ENCODE assay signal across 8 cellular contexts in genomic region chr11:70270877-70271634, GRCh38. TPM values are rescaled to one million over a fixed set of nuclear protein-coding genes. Genes with fewer than 3 reads are reported as not detected.
A peak's percentile ranks its signal among the peaks of the same experiment; 100 is the strongest.
DNase-seq lines count a peak whose midpoint lies in the region; ATAC-seq and TF ChIP-seq lines count a peak whose summit lies in the region.

No MANE protein-coding gene starts in this region.

- CTCF ChIA-PET in A673 (lab: Charles Lee): no interaction called here
- CTCF ChIA-PET in activated naive CD4-positive, alpha-beta T cell treated with anti-CD3 and anti-CD28 coated beads for 36 hours (lab: Charles Lee): no interaction called here

- H3K9me3 ChIP-seq in A673 (ENCODE audit: low read depth, low read length, poor library complexity, severe bottlenecking): no peaks in the 10 kb centered on the region
- H3K9me3 ChIP-seq in cardiac muscle cell (ENCODE audit: low read depth): no peaks in the 10 kb centered on the region
- no peaks in the 10 kb centered on the region for H3K9me3 ChIP-seq in prostate gland

- peaks cover 45% of the 10 kb centered on the region for H3K4me1 Mint-ChIP-seq in activated naive CD4-positive, alpha-beta T cell treated with anti-CD3 and anti-CD28 coated beads for 36 hours (ENCODE audit: low read depth)

- under 1% methylated on average over 66 of the region's 75 CpGs for WGBS in prostate gland

- no peaks in the 10 kb centered on the region for H3K27me3 ChIP-seq in A673 (replicated peaks; ENCODE audit: insufficient read depth, low read depth, low read length, poor library complexity)
- peaks cover 7% of the 10 kb centered on the region for H3K27me3 ChIP-seq in cardiac muscle cell
- no peaks in the 10 kb centered on the region for H3K27me3 ChIP-seq in prostate gland (replicated peaks; ENCODE audit: insufficient read depth)

- H3K27ac ChIP-seq in A673 (ENCODE audit: low read depth, low read length, poor library complexity, severe bottlenecking) (peak overlapping the region; percentile 82), cardiac muscle cell (peak overlapping the region; percentile 94), prostate gland (peak overlapping the region; percentile 77 to 91)

- BruUV-seq in A673 (replicated peaks; lab: Mats Ljungman, UMichigan): no TSS peak

- ATAC-seq in GM18867 (IDR thresholded peaks at IDR 0.05; ENCODE audit: unreplicated experiment) (peak; percentile 43), HG03095 (IDR thresholded peaks at IDR 0.05; ENCODE audit: unreplicated experiment) (peak; percentile 33)

- DNase-seq in A673 (ENCODE audit: low spot score) (no peak), RPMI7951 (ENCODE audit: low read depth) (peak; percentile 40), cardiac muscle cell (ENCODE audit: low read depth in 1 of 2, low spot score in 1 of 2) (peak; percentile 68 to 73), prostate gland (ENCODE audit: low spot score) (no peak), NCI-H2081 treated with DMSO at 0.1 percent for 48 hours (lab: John Stamatoyannopoulos, UW) (no peak)
- peak; percentile 45 for DNase-seq in activated naive CD4-positive, alpha-beta T cell treated with anti-CD3 and anti-CD28 coated beads for 36 hours

- no peak for TF ChIP-seq CTCF in A673 (conservative IDR thresholded peaks at IDR 0.05; ENCODE audit: low read depth, low read length)
- TF ChIP-seq CTCF in cardiac muscle cell (IDR thresholded peaks at IDR 0.05; ENCODE audit: low read depth, low read length): no peak
- peak in 1 of 4 experiments; percentile 28 for TF ChIP-seq CTCF in prostate gland (IDR thresholded peaks at IDR 0.05)

- H3K36me3 ChIP-seq in A673 (ENCODE audit: insufficient read depth, low read length, poor library complexity, severe bottlenecking): peaks cover 40% of the 10 kb centered on the region
- peaks cover 12% of the 10 kb centered on the region for H3K36me3 ChIP-seq in cardiac muscle cell
- H3K36me3 ChIP-seq in prostate gland: no peaks in the 10 kb centered on the region

- TF ChIP-seq POLR2A in prostate gland (IDR thresholded peaks at IDR 0.05): no peak

- peak overlapping the region; percentile 87 for H3K4me3 Mint-ChIP-seq in activated naive CD4-positive, alpha-beta T cell treated with anti-CD3 and anti-CD28 coated beads for 36 hours

- POLR2A ChIA-PET in A673 (lab: Charles Lee; ENCODE audit: low non-redundant PET): no interaction called here

- no peak overlapping the region for H3K27ac Mint-ChIP-seq in activated naive CD4-positive, alpha-beta T cell treated with anti-CD3 and anti-CD28 coated beads for 36 hours

- peaks cover 57% of the 10 kb centered on the region for H3K4me1 ChIP-seq in A673 (ENCODE audit: insufficient read depth, low read length, poor library complexity, severe bottlenecking)
- peaks cover 4% of the 10 kb centered on the region for H3K4me1 ChIP-seq in cardiac muscle cell (ENCODE audit: low read depth)
- no peaks in the 10 kb centered on the region for H3K4me1 ChIP-seq in prostate gland (replicated peaks)

- H3K4me3 ChIP-seq in A673 (ENCODE audit: low read depth, low read length, poor library complexity, severe bottlenecking): peak overlapping the region; percentile 96
- H3K4me3 ChIP-seq in cardiac muscle cell: peak overlapping the region; percentile 93
- peak overlapping the region; percentile 92 to 97 for H3K4me3 ChIP-seq in prostate gland

- peaks cover 23% of the 10 kb centered on the region for H3K36me3 Mint-ChIP-seq in activated naive CD4-positive, alpha-beta T cell treated with anti-CD3 and anti-CD28 coated beads for 36 hours (ENCODE audit: low read depth)

- H3K27me3 Mint-ChIP-seq in activated naive CD4-positive, alpha-beta T cell treated with anti-CD3 and anti-CD28 coated beads for 36 hours (ENCODE audit: low read depth): peaks cover 3% of the 10 kb centered on the region

- H3K9me3 Mint-ChIP-seq in activated naive CD4-positive, alpha-beta T cell treated with anti-CD3 and anti-CD28 coated beads for 36 hours: no peaks in the 10 kb centered on the region

- intact Hi-C loops in A673 (cut with micrococcal nuclease; ENCODE audit: unreplicated experiment) (no loop called here), prostate gland (cut with DNase I) (loop anchor here (5.0 kb wide), 1 partner anchor 126 kb away; the partner anchor contains the start of gene CTTN)
- intact Hi-C loops in activated naive CD4-positive, alpha-beta T cell treated with anti-CD3 and anti-CD28 coated beads for 36 hours (cut with micrococcal nuclease): loop anchor here (1.0 to 2.0 kb wide), 2 partner anchors 68 to 128 kb away; partner anchors contain the start of genes CTTN and FADD

RNA-seq across cellular contexts. Expression of gene PPFIA1, which starts 0.6 kb away (rescaled TPM):
- total RNA-seq in A673 (2021) (104 and 113 TPM in 2 replicates), cardiac muscle cell (33.9 and 48.1 TPM in 2 replicates), prostate gland (10 to 100 TPM; 29.1 to 61.8 TPM)
- 17.3 and 23.8 TPM in 2 replicates for total RNA-seq in RPMI7951 (2014; rRNA removed; shearing (Covaris generic))
- total RNA-seq in activated naive CD4-positive, alpha-beta T cell treated with anti-CD3 and anti-CD28 coated beads for 36 hours: 10 to 100 TPM; 15.9 to 21.7 TPM
- 34.1 and 47.4 TPM in 2 replicates for polyA plus RNA-seq in cardiac muscle cell

Comparison
In these comparisons a context has a peak if more than half of its experiments do, and no peak if none do; other contexts are left out.
1. DNase-seq: peak in RPMI7951 (single experiment), activated naive CD4-positive, alpha-beta T cell treated with anti-CD3 and anti-CD28 coated beads for 36 hours (single experiment) and cardiac muscle cell (2 of 2); none in A673 (single experiment), prostate gland (single experiment) and NCI-H2081 treated with DMSO at 0.1 percent for 48 hours (single experiment).
2. Peak in every context shown above with its lines, with median percentiles within 50 percentile points of each other: H3K27ac ChIP-seq and H3K4me3 ChIP-seq.